8 cellular contexts compared by ENCODE assay signal in genomic region chr2:105409717-105410116, GRCh38. TPM values are rescaled to one million over a fixed set of nuclear protein-coding genes. Genes with fewer than 3 reads are reported as not detected.
DNase-seq lines count a peak whose midpoint lies in the region; ATAC-seq and TF ChIP-seq lines count a peak whose summit lies in the region.

No MANE protein-coding gene starts in this region.

- TF ChIP-seq POLR2A in transverse colon (IDR thresholded peaks at IDR 0.05): no peak

- H3K4me3 ChIP-seq in transverse colon: no peak overlapping the region

- peaks cover 6 to 30% (median 10%) of the 10 kb centered on the region in 4 donors for H3K4me1 ChIP-seq in transverse colon

- peak; percentile 40 for DNase-seq in NCI-H1105 (lab: John Stamatoyannopoulos, UW)
- peak; percentile 91 for DNase-seq in dermis blood vessel endothelial cell
- DNase-seq in left lobe of liver (ENCODE audit: low spot score): peak; percentile 92
- DNase-seq in transverse colon: peak; percentile 54
- no peak for DNase-seq in activated CD4-positive, alpha-beta T cell treated with anti-CD3 and anti-CD28 coated beads, Interleukin-2, amount 50 U/mL, for 48 hours
- no peak for DNase-seq in NCI-H146 treated with DMSO at 0.1 percent for 48 hours (lab: John Stamatoyannopoulos, UW; ENCODE audit: unreplicated experiment)
- no peak for DNase-seq in RPMI8226

- no peak for TF ChIP-seq EP300 in transverse colon (IDR thresholded peaks at IDR 0.05; ENCODE audit: low read depth)

- H3K27ac ChIP-seq in transverse colon: peak overlapping the region in 3 of 4 donors; percentile 17 to 50 (median 35)

- in situ Hi-C loops in transverse colon (cut with MboI; ENCODE audit: low pct_ligation_motif_present in 1 of 4, low pct_unique_long_range_greater_than_20kb in 1 of 4, low sequenced_read_pairs in 3 of 4): no loop called here

- peak; percentile 94 for ATAC-seq in left lobe of liver
- ATAC-seq in GM19455 (IDR thresholded peaks at IDR 0.05; ENCODE audit: unreplicated experiment): no peak

- 59% methylated on average over 6 of the region's 6 CpGs; no CpG with 5 or more reads in 1 of the 2 donors for WGBS in transverse colon (ENCODE audit: low coverage in 1 of 2), 2 donors

- H3K27me3 ChIP-seq in transverse colon: no peaks in the 10 kb centered on the region

- no peak for TF ChIP-seq CTCF in transverse colon (IDR thresholded peaks at IDR 0.05)

- intact Hi-C loops in transverse colon (cut with DNase I; ENCODE audit: low total_unique reads): no loop called here

- no peaks in the 10 kb centered on the region for H3K36me3 ChIP-seq in transverse colon

- H3K9me3 ChIP-seq in transverse colon: no peaks in the 10 kb centered on the region

RNA-seq across cellular contexts. Expression of gene FHL2, which starts 10.9 kb away (rescaled TPM):
- 42.0 and 56.4 TPM in 2 replicates for total RNA-seq in dermis blood vessel endothelial cell
- total RNA-seq in left lobe of liver: 5.5 TPM
- 100 to 1,000 TPM in 1 of 4 donors, 10 to 100 TPM in 3; 56.1 to 140 (median 89.2) TPM for total RNA-seq in transverse colon

Comparison
In these comparisons a context has a peak if more than half of its experiments do, and no peak if none do; other contexts are left out.
1. DNase-seq: peak in NCI-H1105 (single experiment), dermis blood vessel endothelial cell (single experiment), left lobe of liver (single experiment) and transverse colon (single experiment); none in activated CD4-positive, alpha-beta T cell treated with anti-CD3 and anti-CD28 coated beads, Interleukin-2, amount 50 U/mL, for 48 hours (0 of 2), NCI-H146 treated with DMSO at 0.1 percent for 48 hours (single experiment) and RPMI8226 (single experiment).